Comparison of ENCODE assay signal across 8 cellular contexts in the genomic region with DNA sequence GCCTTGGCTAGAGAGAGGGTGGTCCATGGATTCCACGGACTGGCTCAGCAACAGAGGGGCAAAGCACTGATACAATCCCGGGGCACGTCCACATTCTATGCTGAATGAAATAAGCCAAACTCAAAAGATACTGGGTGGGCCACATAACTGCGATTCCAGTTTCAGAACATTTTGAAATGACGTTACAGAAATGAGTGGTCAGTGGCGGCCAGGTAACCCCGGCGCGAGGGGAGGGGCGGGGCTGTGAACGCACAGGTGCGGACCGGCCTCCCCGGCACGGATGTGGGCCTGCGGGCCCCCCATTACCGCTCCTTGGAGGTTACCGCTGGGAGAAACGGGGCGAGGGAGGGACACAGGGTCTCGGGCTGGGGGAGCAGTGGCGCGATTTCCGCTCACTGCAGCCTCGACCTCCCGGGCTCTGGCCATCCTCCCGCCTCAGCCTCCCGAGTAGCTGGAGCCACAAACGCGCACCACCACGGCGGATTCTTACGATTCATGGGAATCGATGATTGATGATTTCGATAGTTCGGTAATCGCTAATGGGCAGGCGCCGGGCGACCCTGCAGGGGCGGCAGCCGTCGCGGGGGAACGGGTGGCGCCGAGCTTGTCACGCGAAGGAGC. TPM values are rescaled to one million over a fixed set of nuclear protein-coding genes. Genes with fewer than 3 reads are reported as not detected.
DNase-seq lines count a peak whose midpoint lies in the region; ATAC-seq and TF ChIP-seq lines count a peak whose summit lies in the region.

No MANE protein-coding gene starts in this region.

- DNase-seq in astrocyte of the spinal cord (ENCODE audit: low read depth, low spot score) (no peak), mesenchymal stem cell (peak; percentile 22), AG08395 (ENCODE audit: low spot score) (no peak), NCI-H1436 (lab: John Stamatoyannopoulos, UW) (no peak), HuH-7.5 (ENCODE audit: low spot score) (no peak)

- H2BK120ac ChIP-seq in mesenchymal stem cell (ENCODE audit: low read depth, low read length) = peak overlapping the region; percentile 90

- peak overlapping the region; percentile 42 to 78 for H3K23ac ChIP-seq in mesenchymal stem cell (ENCODE audit: low read length in 2 of 2)

- H3K27me3 ChIP-seq in mesenchymal stem cell (ENCODE audit: control insufficient read depth in 1 of 2, insufficient read depth in 1 of 2, low read length in 2 of 2) = no peaks in the 10 kb centered on the region

- no peak for TF ChIP-seq CTCF in astrocyte of the spinal cord (IDR thresholded peaks at IDR 0.05; ENCODE audit: low read depth, low read length)

- in situ Hi-C loops in astrocyte of the spinal cord (cut with HindIII; ENCODE audit: low sequenced_read_pairs) = no loop called here

- H3K4ac ChIP-seq in mesenchymal stem cell (ENCODE audit: low read depth in 1 of 2, low read length in 2 of 2) = peak overlapping the region; percentile 76 to 82

- peak overlapping the region in 1 of 2 experiments; percentile 86 for H3K14ac ChIP-seq in mesenchymal stem cell (ENCODE audit: low read length in 2 of 2)

- H4K8ac ChIP-seq in mesenchymal stem cell (ENCODE audit: low read length) = peak overlapping the region; percentile 83

- H3K4me3 ChIP-seq in GM08714 (ENCODE audit: low read length) = peak overlapping the region; percentile 80
- H3K4me3 ChIP-seq in astrocyte of the spinal cord (ENCODE audit: low read depth, low read length) = peak overlapping the region; percentile 76
- H3K4me3 ChIP-seq in mesenchymal stem cell (ENCODE audit: insufficient read depth in 1 of 2, low read depth in 1 of 2, low read length in 2 of 2) = peak overlapping the region; percentile 92 to 95

- peak overlapping the region; percentile 81 for H3K4me2 ChIP-seq in mesenchymal stem cell (ENCODE audit: low read length, poor library complexity, severe bottlenecking)

- WGBS in mesenchymal stem cell = 3% methylated on average over 48 of the region's 49 CpGs

- peak overlapping the region; percentile 60 for H2BK15ac ChIP-seq in mesenchymal stem cell (ENCODE audit: low read depth, poor library complexity, severe bottlenecking)

- H3K4me1 ChIP-seq in mesenchymal stem cell (ENCODE audit: control insufficient read depth, insufficient read depth, low read depth, low read length) = peaks cover 14% of the 10 kb centered on the region

- peak; percentile 5 for ATAC-seq in HG03432 (IDR thresholded peaks at IDR 0.05; ENCODE audit: unreplicated experiment)
- ATAC-seq in GM18519 (IDR thresholded peaks at IDR 0.05; ENCODE audit: low FRiP score, unreplicated experiment) = no peak

- H2BK5ac ChIP-seq in mesenchymal stem cell (ENCODE audit: low read depth, low read length, poor library complexity, severe bottlenecking) = no peak overlapping the region

- peaks cover 30% of the 10 kb centered on the region for H3K79me1 ChIP-seq in mesenchymal stem cell (replicated peaks; ENCODE audit: low read length, poor library complexity, severe bottlenecking)

- no peaks in the 10 kb centered on the region for H3K9me3 ChIP-seq in mesenchymal stem cell (ENCODE audit: control insufficient read depth, low read length)

- peak overlapping the region; percentile 83 for H4K91ac ChIP-seq in mesenchymal stem cell (ENCODE audit: low read length)

- peak overlapping the region; percentile 92 for H3K9ac ChIP-seq in mesenchymal stem cell (ENCODE audit: low read length)

- no peak overlapping the region for H3K27ac ChIP-seq in mesenchymal stem cell (ENCODE audit: low read length, poor library complexity, severe bottlenecking)

- H2BK12ac ChIP-seq in mesenchymal stem cell (ENCODE audit: low read length in 2 of 2) = peak overlapping the region in 1 of 2 experiments; percentile 57

- peaks cover 23 to 29% of the 10 kb centered on the region in 2 experiments for H3K36me3 ChIP-seq in mesenchymal stem cell (ENCODE audit: control insufficient read depth in 1 of 2, insufficient read depth in 2 of 2, low read depth in 1 of 2, low read length in 2 of 2)

- peak overlapping the region; percentile 56 for H2AFZ ChIP-seq in mesenchymal stem cell (ENCODE audit: low read depth, low read length)

- peak overlapping the region; percentile 83 to 87 for H3K18ac ChIP-seq in mesenchymal stem cell (ENCODE audit: low read depth in 1 of 2, low read length in 2 of 2)

- no peak overlapping the region for H2AK5ac ChIP-seq in mesenchymal stem cell (ENCODE audit: low read length, severe bottlenecking)

RNA-seq across cellular contexts. Expression of gene MVD, which starts 0.6 kb away (rescaled TPM):
- polyA plus RNA-seq in mesenchymal stem cell (2013, experiment 1 of 2) = 120 TPM
- 109 TPM for polyA plus RNA-seq in mesenchymal stem cell (2013, experiment 2 of 2)

RNA-seq across cellular contexts. Expression of gene CYBA, which starts 11.5 kb away (rescaled TPM):
- 319 TPM for polyA plus RNA-seq in mesenchymal stem cell (2013, experiment 1 of 2)
- 325 TPM for polyA plus RNA-seq in mesenchymal stem cell (2013, experiment 2 of 2)

RNA-seq across cellular contexts. Expression of gene IL17C, which starts 24.0 kb away (rescaled TPM):
- polyA plus RNA-seq in mesenchymal stem cell (2013, experiment 1 of 2) = 0.12 TPM
- polyA plus RNA-seq in mesenchymal stem cell (2013, experiment 2 of 2) = 0.11 TPM

RNA-seq across cellular contexts. Expression of gene SNAI3, which starts 24.0 kb away (rescaled TPM):
- polyA plus RNA-seq in mesenchymal stem cell (2013, experiment 1 of 2) = 0.06 TPM
- 0.10 TPM for polyA plus RNA-seq in mesenchymal stem cell (2013, experiment 2 of 2)

RNA-seq across cellular contexts. Expression of gene RNF166, which starts 43.9 kb away (rescaled TPM):
- polyA plus RNA-seq in mesenchymal stem cell (2013, experiment 1 of 2) = 12.6 TPM
- 10.8 TPM for polyA plus RNA-seq in mesenchymal stem cell (2013, experiment 2 of 2)
